In the genomic region with DNA sequence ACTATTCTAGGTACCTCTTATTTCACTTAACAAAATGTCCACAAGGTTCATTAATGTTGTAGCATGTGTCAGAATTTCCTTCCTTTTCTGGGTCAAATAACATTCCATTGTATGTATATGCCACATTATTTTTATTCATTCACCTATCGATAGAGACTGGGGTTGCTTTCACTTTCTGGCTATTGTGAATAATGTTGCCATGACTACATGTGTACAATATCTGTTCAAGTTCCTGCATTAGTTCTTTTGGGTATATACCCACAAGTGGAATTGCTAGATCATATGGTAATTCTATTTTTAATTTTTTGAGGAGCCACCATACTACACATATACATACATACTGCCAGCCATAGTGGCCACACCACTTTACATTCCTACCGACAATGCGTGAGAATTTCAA, we compare ENCODE assay signal across 22 cellular contexts.
"Had no signal": no experiment of that assay in that cellular context is flagged by ENCODE, and none has a peak within 500 bp of the region (broad histone marks: within the 10 kb centered on the region; RNA-seq: fewer than 3 reads in every experiment).

No MANE protein-coding gene starts in this region.

- H3K4me2 ChIP-seq: KMS-11 had no signal

- H3K36me3 ChIP-seq: SJSA1 had no signal

- H3K27me3 ChIP-seq: SJSA1 had no signal

- H3K4me3 ChIP-seq: SJSA1, SK-N-MC had no signal

- FAIRE-seq: HepG2, RCC 7860 had no signal

- H3K4me1 ChIP-seq: SJSA1 had no signal

- H3K27ac ChIP-seq: KMS-11, SJSA1, SK-N-MC had no signal

- DNase-seq: IMR-90, Kasumi-1, MM.1S, NCI-H1092 treated with DMSO at 0.1 percent for 48 hours, NCI-H1436, NCI-H187, NCI-H2029, NCI-H2081 treated with DMSO at 0.1 percent for 48 hours, NCI-H2171 treated with DMSO at 0.1 percent for 48 hours, NCI-H345, NCI-H446 treated with DMSO at 0.1 percent for 48 hours, NCI-H524, NCI-H526 treated with DMSO at 0.1 percent for 48 hours, NCI-H748 treated with DMSO at 0.1 percent for 48 hours, Right ventricle myocardium superior, RPMI8226, SIG-M5 had no signal

- ATAC-seq: HepG2 had no signal

- H3K9ac ChIP-seq: KMS-11 had no signal
